Comparison of ENCODE assay signal across 8 cellular contexts in the genomic region with DNA sequence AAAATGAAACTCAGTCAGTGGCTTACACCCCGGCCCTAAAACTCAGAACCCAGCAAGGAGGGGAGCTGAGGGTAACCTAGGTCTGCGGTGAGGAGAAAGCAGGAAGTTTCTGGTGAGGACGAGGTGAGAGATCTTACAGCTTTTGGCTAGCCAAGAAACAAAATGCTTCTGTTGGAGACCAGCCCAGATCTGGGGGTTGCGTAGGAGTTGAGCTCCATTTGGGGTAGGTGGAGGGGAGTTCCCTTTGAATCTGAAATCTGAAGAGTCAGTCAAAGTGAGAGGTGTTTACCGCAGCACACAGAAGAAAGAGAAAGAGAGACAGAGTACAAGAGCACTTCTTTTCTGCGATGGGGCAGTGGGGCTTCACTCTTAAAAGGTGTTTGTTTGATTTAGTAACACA. TPM values are rescaled to one million over a fixed set of nuclear protein-coding genes. Genes with fewer than 3 reads are reported as not detected.
DNase-seq lines count a peak whose midpoint lies in the region; ATAC-seq, FAIRE-seq and TF ChIP-seq lines count a peak whose summit lies in the region.

No MANE protein-coding gene starts in this region.

- no peaks in the 10 kb centered on the region for H3K79me2 ChIP-seq in mammary epithelial cell (ENCODE audit: insufficient read depth, low read length)

- CTCF ChIA-PET in mammary epithelial cell (lab: Charles Lee; ENCODE audit: low non-redundant PET) = no interaction called here

- no peak overlapping the region for H3K4me3 ChIP-seq in mammary epithelial cell (replicated peaks in 1 of 3; ENCODE audit: insufficient read depth in 1 of 3, low read depth in 2 of 3, low read length in 3 of 3)

- peak; percentile 91 for ATAC-seq in HG02943 (IDR thresholded peaks at IDR 0.05; ENCODE audit: low read depth, unreplicated experiment)

- no peaks in the 10 kb centered on the region for H3K27me3 ChIP-seq in mammary epithelial cell (ENCODE audit: insufficient read depth, low read length)

- TF ChIP-seq CTCF in mammary epithelial cell (conservative IDR thresholded peaks at IDR 0.05 in 1 of 2, IDR thresholded peaks at IDR 0.05 in 1 of 2; ENCODE audit: extremely low read depth in 1 of 2, insufficient read depth in 1 of 2, low read depth in 1 of 2, low read length in 2 of 2) = no peak

- FAIRE-seq in GM18507 (lab: Jason Lieb, UNC) = peak; percentile 89

- BruUV-seq in mammary epithelial cell (replicated peaks; lab: Mats Ljungman, UMichigan) = no TSS peak

- H3K9me3 ChIP-seq in mammary epithelial cell (replicated peaks; ENCODE audit: insufficient read depth, low read length) = no peaks in the 10 kb centered on the region

- 56% methylated on average over 5 of the region's 6 CpGs for WGBS in mammary epithelial cell (ENCODE audit: low coverage, missing lambda C conversion rate)

- H2AFZ ChIP-seq in mammary epithelial cell (ENCODE audit: low read depth, low read length) = no peak overlapping the region

- dilution Hi-C loops in mammary epithelial cell (cut with HindIII; ENCODE audit: low sequenced_read_pairs) = no loop called here

- no peak overlapping the region for H3K4me2 ChIP-seq in mammary epithelial cell (ENCODE audit: insufficient read depth, low read depth, low read length)

- in situ Hi-C loops in mammary epithelial cell (cut with MboI; ENCODE audit: low sequenced_read_pairs in 2 of 2) = no loop called here

- DNase-seq in GM18507 (ENCODE audit: extremely low spot score, insufficient read length, low read depth) (peak; percentile 58), T-helper 22 cell (ENCODE audit: low read depth) (peak; percentile 43), mammary epithelial cell (peak; percentile 49), NCI-H2107 (lab: John Stamatoyannopoulos, UW) (no peak), iPS-NIHi11 (ENCODE audit: low spot score) (no peak), NCI-H2227 (lab: John Stamatoyannopoulos, UW; ENCODE audit: unreplicated experiment) (no peak)
- DNase-seq in stimulated activated CD8-positive, alpha-beta memory T cell treated with anti-CD3 and anti-CD28 coated beads, Interleukin-15, amount 100 ng/mL, for 48 hours (ENCODE audit: low read depth in 2 of 2) = peak; percentile 83 to 84

- H3K36me3 ChIP-seq in mammary epithelial cell (ENCODE audit: insufficient read depth, low read length) = no peaks in the 10 kb centered on the region

- no peak overlapping the region for H3K9ac ChIP-seq in mammary epithelial cell (ENCODE audit: insufficient read depth, low read length)

- H3K4me1 ChIP-seq in mammary epithelial cell (ENCODE audit: insufficient read depth, low read length) = peaks cover 37% of the 10 kb centered on the region

- intact Hi-C loops in mammary epithelial cell (cut with micrococcal nuclease) = loop anchor here (10.0 kb wide), 1 partner anchor 136 kb away; a partner anchor contains a TSS

- no peaks in the 10 kb centered on the region for H4K20me1 ChIP-seq in mammary epithelial cell (ENCODE audit: insufficient read depth, low read length)

- H3K27ac ChIP-seq in mammary epithelial cell (ENCODE audit: insufficient read depth, low read depth, low read length) = no peak overlapping the region

RNA-seq across cellular contexts. Expression of a gene that starts 29.6 kb away (rescaled TPM):
- total RNA-seq in mammary epithelial cell = 10 to 100 TPM in 1 of 2 donors, 1 to 10 TPM in 1; 9.7 to 41.9 TPM
- 6.4 TPM for polyA plus RNA-seq in mammary epithelial cell
- polyA minus RNA-seq in mammary epithelial cell = 5.1 TPM

Comparison
In these comparisons a context has a peak if more than half of its experiments do, and no peak if none do; other contexts are left out.
1. DNase-seq: peak in GM18507 (single experiment), T-helper 22 cell (single experiment), mammary epithelial cell (single experiment) and stimulated activated CD8-positive, alpha-beta memory T cell treated with anti-CD3 and anti-CD28 coated beads, Interleukin-15, amount 100 ng/mL, for 48 hours (2 of 2); none in NCI-H2107 (single experiment), iPS-NIHi11 (single experiment) and NCI-H2227 (single experiment).